Comparison of ENCODE assay signal across 8 cellular contexts in genomic region chr10:22714524-22715289, GRCh38. TPM values are rescaled to one million over a fixed set of nuclear protein-coding genes. Genes with fewer than 3 reads are reported as not detected.
A peak's percentile ranks its signal among the peaks of the same experiment; 100 is the strongest.
DNase-seq lines count a peak whose midpoint lies in the region; ATAC-seq and TF ChIP-seq lines count a peak whose summit lies in the region.

TSS of gene PIP4K2A (minus strand) at chr10:22714578. CDS start at chr10:22714326, 252 bp downstream.

- H3K36me3 ChIP-seq in heart left ventricle, result no peaks in the 10 kb centered on the region
- no peaks in the 10 kb centered on the region for H3K36me3 ChIP-seq in tibial nerve

- TF ChIP-seq POLR2A in heart left ventricle (IDR thresholded peaks at IDR 0.05), result peak in 1 of 2 donors; percentile 47
- peak; percentile 45 to 66 for TF ChIP-seq POLR2A in tibial nerve (IDR thresholded peaks at IDR 0.05)

- ATAC-seq in GM21367 (IDR thresholded peaks at IDR 0.05; ENCODE audit: unreplicated experiment) (peak; percentile 59), T-cell (replicated peaks in 1 of 4) (peak; percentile 85 to 86 (median 86)), heart left ventricle (peak; percentile 69 to 93 (median 88))

- H3K27me3 Mint-ChIP-seq in T-cell, result no peaks in the 10 kb centered on the region

- TF ChIP-seq CTCF in heart left ventricle (IDR thresholded peaks at IDR 0.05), result no peak
- no peak for TF ChIP-seq CTCF in tibial nerve (IDR thresholded peaks at IDR 0.05)

- 9 to 14% (median 13%) methylated on average over 47 to 75 of the region's 75 CpGs for WGBS in adipose tissue, 3 donors
- 9 to 35% (median 11%) methylated on average over 19 to 75 of the region's 75 CpGs for WGBS in heart left ventricle, 4 donors
- 7 to 13% methylated on average over 40 to 49 of the region's 75 CpGs for WGBS in tibial nerve, 2 donors

- peak within 1 kb of the TSS; percentile 75 to 98 (median 95) for H3K4me3 ChIP-seq in heart left ventricle
- H3K4me3 ChIP-seq in tibial nerve, result peak within 1 kb of the TSS; percentile 65 to 98 (median 86)

- H3K4me1 Mint-ChIP-seq in T-cell, result peaks cover 30 to 39% (median 30%) of the 10 kb centered on the region in 3 donors

- TF ChIP-seq EP300 in tibial nerve (IDR thresholded peaks at IDR 0.05), result no peak

- H3K4me3 Mint-ChIP-seq in T-cell, result peak within 1 kb of the TSS; percentile 80 to 90 (median 89)

- no peaks in the 10 kb centered on the region for H3K9me3 Mint-ChIP-seq in T-cell

- H3K27ac ChIP-seq in adipose tissue (ENCODE audit: low read depth, low read length) (peak within 1 kb of the TSS; percentile 9), heart left ventricle (peak within 1 kb of the TSS; percentile 72 to 93 (median 82)), tibial nerve (peak within 1 kb of the TSS; percentile 79 to 93 (median 92))

- H3K4me1 ChIP-seq in heart left ventricle (peaks cover 0 to 34% (median 21%) of the 10 kb centered on the region in 12 donors), tibial nerve (peaks cover 0 to 30% (median 4%) of the 10 kb centered on the region in 4 donors)

- peak; percentile 61 for DNase-seq in DMS53 treated with DMSO at 0.1 percent for 48 hours (lab: John Stamatoyannopoulos, UW; ENCODE audit: unreplicated experiment)
- DNase-seq in HUDEP-2 (lab: John Stamatoyannopoulos, UW; ENCODE audit: unreplicated experiment in 76 of 76), result peak in 59 of 76 experiments; percentile 8 to 80 (median 51)
- peak; percentile 52 to 82 (median 72) for DNase-seq in T-cell
- peak; percentile 75 to 91 (median 85) for DNase-seq in heart left ventricle
- DNase-seq in pons (ENCODE audit: low spot score), result peak; percentile 63
- DNase-seq in tibial nerve (ENCODE audit: low spot score in 2 of 2), result peak; percentile 43 to 48

- no peaks in the 10 kb centered on the region for H3K9me3 ChIP-seq in heart left ventricle
- H3K9me3 ChIP-seq in tibial nerve, result no peaks in the 10 kb centered on the region

- H3K27ac Mint-ChIP-seq in T-cell, result peak within 1 kb of the TSS; percentile 84 to 88

- intact Hi-C loops in heart left ventricle (cut with DNase I), result loop anchor here in 8 of 10 donors (5.0 to 10.0 kb wide), 12 partner anchors 53 to 390 kb away; partner anchors contain the start of genes SPAG6 (in 2 of the 8) and BMI1 (in 1 of the 8)

- POLR2A ChIA-PET in T-cell (lab: Charles Lee), result interaction anchor here in 1 of 2 donors (0.6 kb wide), 1 partner anchor 52 kb away, joined by 3 read pairs; no protein-coding TSS in a partner anchor

- H3K36me3 Mint-ChIP-seq in T-cell, result no peaks in the 10 kb centered on the region

- H3K27me3 ChIP-seq in heart left ventricle (no peaks in the 10 kb centered on the region), tibial nerve (no peaks in the 10 kb centered on the region)

- CTCF ChIA-PET in T-cell (lab: Charles Lee), result no interaction called here

RNA-seq across cellular contexts. Expression of gene PIP4K2A, which starts in this region (rescaled TPM):
- total RNA-seq in T-cell (100 to 1,000 TPM; 129 to 238 (median 160) TPM), heart left ventricle (10 to 100 TPM in 8 of 9 donors, 1 to 10 TPM in 1; 9.2 to 35.6 (median 13.7) TPM), tibial nerve (10 to 100 TPM; 29.3 to 52.4 (median 34.5) TPM)
- polyA plus RNA-seq in adipose tissue (10 to 100 TPM in 2 of 3 donors, 1 to 10 TPM in 1; 3.4 to 29.7 (median 10.4) TPM), heart left ventricle (1 to 10 TPM; 4.0 to 8.3 TPM)

Comparison
In these comparisons a context has a peak if more than half of its experiments do, and no peak if none do; other contexts are left out.
1. Peak in every context shown above with its lines: DNase-seq, ATAC-seq, H3K4me3 ChIP-seq and H3K27ac ChIP-seq.
2. H3K27ac ChIP-seq: peak in every context shown above with its lines; median percentile 92 in tibial nerve; 82 in heart left ventricle; 9 in adipose tissue.